9 cellular contexts compared by ENCODE assay signal in the genomic region with DNA sequence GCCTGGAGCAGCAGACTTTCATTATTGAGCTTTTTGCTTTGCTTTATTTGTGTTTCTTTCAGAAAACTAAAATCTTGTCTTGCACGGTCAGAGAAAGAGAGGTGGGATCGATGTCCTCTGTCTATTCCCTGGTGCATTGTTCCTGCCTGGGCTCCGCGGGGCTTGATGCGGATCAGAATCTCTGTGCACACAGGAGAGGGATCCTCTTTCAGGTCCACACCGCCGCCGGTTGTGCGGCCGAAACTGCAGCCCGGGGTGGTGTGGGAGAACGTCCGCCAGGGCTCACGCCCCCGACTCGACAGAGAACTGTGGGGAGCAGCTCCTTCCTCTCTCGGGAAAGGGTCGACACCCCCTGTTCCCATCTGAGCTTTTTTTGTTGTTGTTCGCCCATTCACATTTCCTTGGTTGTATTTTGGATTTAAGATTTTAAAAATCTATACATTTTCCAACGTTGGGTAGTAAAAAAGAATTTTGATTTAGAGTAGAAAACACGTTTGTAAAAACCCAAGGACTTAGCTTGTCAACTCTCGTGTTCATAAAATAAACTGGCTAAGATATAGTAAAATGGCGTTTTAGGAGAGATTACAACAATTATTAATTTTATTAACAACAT. TPM values are rescaled to one million over a fixed set of nuclear protein-coding genes. Genes with fewer than 3 reads are reported as not detected.
DNase-seq lines count a peak whose midpoint lies in the region; ATAC-seq and TF ChIP-seq lines count a peak whose summit lies in the region.
"Had no signal": no experiment of that assay in that cellular context is flagged by ENCODE, and none has a peak within 500 bp of the region (broad histone marks: within the 10 kb centered on the region; RNA-seq: fewer than 3 reads in every experiment).

No MANE protein-coding gene starts in this region.

- H3K4me3 ChIP-seq in WI38 (ENCODE audit: low read depth, low read length) (peak overlapping the region; percentile 53), left ventricle myocardium inferior (peak overlapping the region; percentile 58), sigmoid colon (peak overlapping the region; percentile 4 to 37 (median 24))

- TF ChIP-seq EP300 in sigmoid colon (IDR thresholded peaks at IDR 0.05) = no peak

- H3K36me3 ChIP-seq in left ventricle myocardium inferior (no peaks in the 10 kb centered on the region), sigmoid colon (no peaks in the 10 kb centered on the region)

- no peaks in the 10 kb centered on the region for H3K9me3 ChIP-seq in left ventricle myocardium inferior (replicated peaks)
- no peaks in the 10 kb centered on the region for H3K9me3 ChIP-seq in sigmoid colon

- no peak for ATAC-seq in GM21381 (IDR thresholded peaks at IDR 0.05; ENCODE audit: unreplicated experiment)
- ATAC-seq in HG03442 (IDR thresholded peaks at IDR 0.05; ENCODE audit: unreplicated experiment) = no peak

- no peaks in the 10 kb centered on the region for H3K9me3 Mint-ChIP-seq in activated CD4-positive, alpha-beta T cell treated with anti-CD3 and anti-CD28 coated beads, Interleukin-2, amount 10 ng/mL, durations not matched to agents 7 days and 5 days

- TF ChIP-seq CTCF in WI38 (IDR thresholded peaks at IDR 0.05; ENCODE audit: low read depth, low read length) (no peak), left ventricle myocardium inferior (IDR thresholded peaks at IDR 0.05; ENCODE audit: borderline replicate concordance) (no peak), sigmoid colon (IDR thresholded peaks at IDR 0.05) (peak in 1 of 4 experiments; percentile 9)

- H3K27me3 ChIP-seq in left ventricle myocardium inferior (ENCODE audit: low read depth) = peaks cover 68% of the 10 kb centered on the region
- H3K27me3 ChIP-seq in sigmoid colon = peaks cover 0 to 4% (median 0%) of the 10 kb centered on the region in 3 donors

- TF ChIP-seq POLR2A in sigmoid colon (IDR thresholded peaks at IDR 0.05) = no peak

- H3K27ac ChIP-seq in left ventricle myocardium inferior (replicated peaks) = peak overlapping the region; percentile 44
- H3K27ac ChIP-seq in sigmoid colon = peak overlapping the region; percentile 51 to 58 (median 54)
- H3K27ac ChIP-seq: C4-2B had no signal

- H3K27ac Mint-ChIP-seq in activated CD4-positive, alpha-beta T cell treated with anti-CD3 and anti-CD28 coated beads, Interleukin-2, amount 10 ng/mL, durations not matched to agents 7 days and 5 days = peak overlapping the region; percentile 21

- peak overlapping the region; percentile 47 for H3K4me3 Mint-ChIP-seq in activated CD4-positive, alpha-beta T cell treated with anti-CD3 and anti-CD28 coated beads, Interleukin-2, amount 10 ng/mL, durations not matched to agents 7 days and 5 days

- intact Hi-C loops in left ventricle myocardium inferior (cut with micrococcal nuclease) (no loop called here), sigmoid colon (cut with DNase I) (no loop called here)

- no peak for DNase-seq in activated CD4-positive, alpha-beta T cell treated with anti-CD3 and anti-CD28 coated beads, Interleukin-2, amount 10 ng/mL, durations not matched to agents 7 days and 5 days
- no peak for DNase-seq in activated CD4-positive, alpha-beta T cell treated with anti-CD3 and anti-CD28 coated beads, Interleukin-2, amount 50 U/mL, for 48 hours
- DNase-seq in left ventricle myocardium inferior (peak; percentile 42), sigmoid colon (no peak), mesenteric fat pad (ENCODE audit: low spot score) (no peak)

- CTCF ChIA-PET in activated CD4-positive, alpha-beta T cell treated with anti-CD3 and anti-CD28 coated beads, Interleukin-2, amount 10 ng/mL, durations not matched to agents 7 days and 5 days (lab: Charles Lee) = interaction anchor here (0.6 kb wide), 1 partner anchor 37 kb away, joined by 4 read pairs; no protein-coding TSS in a partner anchor

- H3K27me3 Mint-ChIP-seq in activated CD4-positive, alpha-beta T cell treated with anti-CD3 and anti-CD28 coated beads, Interleukin-2, amount 10 ng/mL, durations not matched to agents 7 days and 5 days = peaks cover 53% of the 10 kb centered on the region

- H3K4me1 ChIP-seq in left ventricle myocardium inferior (peaks cover 6% of the 10 kb centered on the region), sigmoid colon (no peaks in the 10 kb centered on the region)

- WGBS in sigmoid colon, 2 donors = 23 to 63% methylated on average over 23 of the region's 23 CpGs

- no peaks in the 10 kb centered on the region for H3K36me3 Mint-ChIP-seq in activated CD4-positive, alpha-beta T cell treated with anti-CD3 and anti-CD28 coated beads, Interleukin-2, amount 10 ng/mL, durations not matched to agents 7 days and 5 days (ENCODE audit: low read depth)

- peaks cover 5% of the 10 kb centered on the region for H3K4me1 Mint-ChIP-seq in activated CD4-positive, alpha-beta T cell treated with anti-CD3 and anti-CD28 coated beads, Interleukin-2, amount 10 ng/mL, durations not matched to agents 7 days and 5 days

- POLR2A ChIA-PET in activated CD4-positive, alpha-beta T cell treated with anti-CD3 and anti-CD28 coated beads, Interleukin-2, amount 10 ng/mL, durations not matched to agents 7 days and 5 days (lab: Charles Lee) = no interaction called here

RNA-seq across cellular contexts. Expression of a gene that starts 23.6 kb away (rescaled TPM):
- total RNA-seq in activated CD4-positive, alpha-beta T cell treated with anti-CD3 and anti-CD28 coated beads, Interleukin-2, amount 10 ng/mL, durations not matched to agents 7 days and 5 days = 1 to 10 TPM; 3.9 to 4.1 TPM
- 11.5 TPM for total RNA-seq in left ventricle myocardium inferior
- 10 to 100 TPM; 24.3 to 29.9 (median 26.9) TPM for total RNA-seq in sigmoid colon
- 1 to 10 TPM; 2.1 to 6.1 (median 2.4) TPM for polyA plus RNA-seq in sigmoid colon
- total RNA-seq in mesenteric fat pad = 20.3 TPM
